Comparison of ENCODE assay signal across 8 cellular contexts in the genomic region with DNA sequence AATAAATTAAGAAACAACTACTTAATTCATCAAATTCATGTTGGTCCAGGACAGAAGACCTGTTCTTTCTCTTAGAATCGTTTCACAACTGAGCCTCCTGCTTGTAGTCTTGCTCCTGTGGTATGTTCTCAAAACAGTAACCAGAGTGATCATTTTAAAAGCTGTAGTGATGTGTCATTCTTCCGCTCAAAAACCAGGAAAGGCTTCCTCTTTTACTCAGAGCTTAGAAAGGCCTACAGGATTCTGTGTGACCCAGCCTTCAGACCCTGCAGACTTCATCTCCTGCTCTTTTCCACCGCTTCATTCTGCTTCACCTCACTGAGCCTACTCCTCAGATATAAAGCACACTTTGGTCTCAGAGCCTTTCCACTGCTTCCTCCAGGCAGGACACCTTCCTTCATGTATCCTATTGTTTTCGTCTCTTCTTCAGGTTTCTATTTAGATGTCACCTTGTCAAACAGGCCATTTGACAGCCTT. TPM values are rescaled to one million over a fixed set of nuclear protein-coding genes. Genes with fewer than 3 reads are reported as not detected.
DNase-seq lines count a peak whose midpoint lies in the region; ATAC-seq and FAIRE-seq lines count a peak whose summit lies in the region.

No MANE protein-coding gene starts in this region.

- H3K4me1 ChIP-seq in right cardiac atrium (ENCODE audit: control insufficient read depth, insufficient read depth, low read length): peaks cover 25% of the 10 kb centered on the region

- peak overlapping the region; percentile 48 for H3K27ac ChIP-seq in right cardiac atrium (ENCODE audit: low read length)

- 48% methylated on average over 4 of the region's 4 CpGs for WGBS in right cardiac atrium

- FAIRE-seq in urothelium cell line (lab: Jason Lieb, UNC): no peak

- DNase-seq in A172 (ENCODE audit: low spot score): peak; percentile 10
- DNase-seq in UCSD-AML1 (lab: John Stamatoyannopoulos, UW; ENCODE audit: unreplicated experiment): peak; percentile 35
- DNase-seq in right cardiac atrium: no peak
- no peak for DNase-seq in NK-92 treated with Interleukin-12 subunit alpha and Interleukin-12 subunit beta, amount 100 ng/mL, for 24 hours (lab: John Stamatoyannopoulos, UW)
- DNase-seq in urothelium cell line (ENCODE audit: low spot score): no peak
- no peak for DNase-seq in DMS153 treated with DMSO at 0.1 percent for 48 hours (lab: John Stamatoyannopoulos, UW; ENCODE audit: unreplicated experiment)
- no peak for DNase-seq in NCI-H1092 (lab: John Stamatoyannopoulos, UW)

- no peaks in the 10 kb centered on the region for H3K9me3 ChIP-seq in right cardiac atrium (ENCODE audit: control insufficient read depth, low read length)

- intact Hi-C loops in right cardiac atrium (cut with DNase I): no loop called here

- peak; percentile 63 for ATAC-seq in GM21786 (IDR thresholded peaks at IDR 0.05; ENCODE audit: unreplicated experiment)
- peak in 1 of 2 donors; percentile 54 for ATAC-seq in right cardiac atrium

- no peaks in the 10 kb centered on the region for H3K27me3 ChIP-seq in right cardiac atrium (ENCODE audit: control insufficient read depth, insufficient read depth)

- H3K4me3 ChIP-seq in right cardiac atrium (ENCODE audit: low read length): no peak overlapping the region

RNA-seq across cellular contexts. Expression of a gene that starts 22.7 kb away (rescaled TPM):
- 5.3 and 9.4 TPM in 2 replicates for total RNA-seq in A172 (2014; rRNA removed; shearing (Covaris generic))
- total RNA-seq in right cardiac atrium: 10 to 100 TPM; 63.3 to 69.2 (median 65.7) TPM
- 25.2 TPM for polyA plus RNA-seq in right cardiac atrium

Comparison
In these comparisons a context has a peak if more than half of its experiments do, and no peak if none do; other contexts are left out.
1. DNase-seq: peak in A172 (single experiment) and UCSD-AML1 (single experiment); none in right cardiac atrium (0 of 3), NK-92 treated with Interleukin-12 subunit alpha and Interleukin-12 subunit beta, amount 100 ng/mL, for 24 hours (single experiment), urothelium cell line (single experiment), DMS153 treated with DMSO at 0.1 percent for 48 hours (single experiment) and NCI-H1092 (single experiment).